ENCODE assay signal across 9 cellular contexts in genomic region chr17:57622886-57623433, GRCh38.
A peak's percentile ranks its signal among the peaks of the same experiment; 100 is the strongest.
DNase-seq lines count a peak whose midpoint lies in the region; ATAC-seq, FAIRE-seq and TF ChIP-seq lines count a peak whose summit lies in the region.
"Had no signal": no experiment of that assay in that cellular context is flagged by ENCODE, and none has a peak within 500 bp of the region (broad histone marks: within the 10 kb centered on the region; RNA-seq: fewer than 3 reads in every experiment).

No MANE protein-coding gene starts in this region.

- H3K9me3 ChIP-seq in CD8-positive, alpha-beta memory T cell (ENCODE audit: low read length): no peaks in the 10 kb centered on the region

- H3K36me3 Mint-ChIP-seq in glutamatergic neuron (ENCODE audit: unreplicated experiment): peaks cover 5% of the 10 kb centered on the region
- peaks cover 0 to 46% (median 7%) of the 10 kb centered on the region in 3 donors for H3K36me3 Mint-ChIP-seq in CD8-positive, alpha-beta memory T cell

- FAIRE-seq in urothelium cell line (lab: Jason Lieb, UNC): no peak
- FAIRE-seq: frontal cortex had no signal

- H3K4me3 ChIP-seq in CD8-positive, alpha-beta memory T cell (ENCODE audit: low read length): no peak overlapping the region

- CTCF ChIA-PET in CD8-positive, alpha-beta memory T cell (lab: Charles Lee): no interaction called here

- in situ Hi-C loops in SK-MEL-5 (cut with HindIII; ENCODE audit: low pct_unique_long_range_greater_than_20kb, low sequenced_read_pairs): no loop called here

- H3K27me3 Mint-ChIP-seq in glutamatergic neuron (ENCODE audit: unreplicated experiment): peaks cover 10% of the 10 kb centered on the region
- no peaks in the 10 kb centered on the region for H3K27me3 Mint-ChIP-seq in CD8-positive, alpha-beta memory T cell

- H3K27ac Mint-ChIP-seq in glutamatergic neuron (ENCODE audit: unreplicated experiment): peak overlapping the region; percentile 67
- H3K27ac Mint-ChIP-seq in CD8-positive, alpha-beta memory T cell: peak overlapping the region in 4 of 8 donors; percentile 25 to 83 (median 64)

- ATAC-seq in GM19023 (IDR thresholded peaks at IDR 0.05; ENCODE audit: unreplicated experiment): peak; percentile 59
- ATAC-seq in HG03108 (IDR thresholded peaks at IDR 0.05; ENCODE audit: unreplicated experiment): peak; percentile 49

- H3K4me3 Mint-ChIP-seq in glutamatergic neuron (ENCODE audit: unreplicated experiment): peak overlapping the region; percentile 68
- peak overlapping the region in 1 of 7 donors; percentile 52 for H3K4me3 Mint-ChIP-seq in CD8-positive, alpha-beta memory T cell

- POLR2A ChIA-PET in CD8-positive, alpha-beta memory T cell (lab: Charles Lee): no interaction called here

- no peak overlapping the region for H3K27ac ChIP-seq in CD8-positive, alpha-beta memory T cell (ENCODE audit: low read depth, low read length)

- H3K4me1 Mint-ChIP-seq in glutamatergic neuron (ENCODE audit: low read depth, unreplicated experiment): peaks cover 28% of the 10 kb centered on the region
- peaks cover 16 to 23% (median 19%) of the 10 kb centered on the region in 3 donors for H3K4me1 Mint-ChIP-seq in CD8-positive, alpha-beta memory T cell

- TF ChIP-seq CTCF in glutamatergic neuron (IDR thresholded peaks at IDR 0.05; ENCODE audit: partially characterized antibody, unreplicated experiment): no peak

- no peaks in the 10 kb centered on the region for H3K27me3 ChIP-seq in CD8-positive, alpha-beta memory T cell (ENCODE audit: insufficient read depth, low read length, poor library complexity, severe bottlenecking)

- no peaks in the 10 kb centered on the region for H3K4me1 ChIP-seq in CD8-positive, alpha-beta memory T cell (ENCODE audit: insufficient read depth, low read length)

- DNase-seq in AG20443 (ENCODE audit: low spot score): peak; percentile 84
- peak; percentile 41 for DNase-seq in SK-MEL-5 (ENCODE audit: low read depth, low spot score)
- no peak for DNase-seq in glutamatergic neuron
- peak; percentile 49 for DNase-seq in urothelium cell line (ENCODE audit: low spot score)
- no peak for DNase-seq in COLO668 (lab: John Stamatoyannopoulos, UW; ENCODE audit: unreplicated experiment)
- DNase-seq in CD8-positive, alpha-beta memory T cell: no peak

- no peaks in the 10 kb centered on the region for H3K36me3 ChIP-seq in CD8-positive, alpha-beta memory T cell (ENCODE audit: insufficient read depth, low read length)

- H3K9me3 Mint-ChIP-seq in glutamatergic neuron (ENCODE audit: unreplicated experiment): peaks cover 14% of the 10 kb centered on the region
- no peaks in the 10 kb centered on the region for H3K9me3 Mint-ChIP-seq in CD8-positive, alpha-beta memory T cell

Comparison
In these comparisons a context has a peak if more than half of its experiments do, and no peak if none do; other contexts are left out.
1. DNase-seq: peak in AG20443 (single experiment), SK-MEL-5 (single experiment) and urothelium cell line (single experiment); none in glutamatergic neuron (single experiment), COLO668 (single experiment) and CD8-positive, alpha-beta memory T cell (0 of 5).